Comparison of ENCODE assay signal across 25 cellular contexts in genomic region chr11:34481307-34481706, GRCh38. TPM values are rescaled to one million over a fixed set of nuclear protein-coding genes. Genes with fewer than 3 reads are reported as not detected.
A peak's percentile ranks its signal among the peaks of the same experiment; 100 is the strongest.
DNase-seq lines count a peak whose midpoint lies in the region; ATAC-seq lines count a peak whose summit lies in the region.
"Had no signal": no experiment of that assay in that cellular context is flagged by ENCODE, and none has a peak within 500 bp of the region (broad histone marks: within the 10 kb centered on the region; RNA-seq: fewer than 3 reads in every experiment).

No MANE protein-coding gene starts in this region.

- no peak overlapping the region for H2BK120ac ChIP-seq in mesendoderm (ENCODE audit: low read depth, low read length)

- H3K27ac ChIP-seq in epithelial cell of prostate (no peak overlapping the region), mesendoderm (ENCODE audit: low read depth, low read length) (no peak overlapping the region)
- H3K27ac ChIP-seq: HL-60, PC-9, SJSA1 had no signal

- no peak overlapping the region for H3K4me2 ChIP-seq in mesendoderm (ENCODE audit: low read length)
- H3K4me2 ChIP-seq: GM23338, PC-9 had no signal

- no CpG with 5 or more reads among the region's 3 CpGs for WGBS in mesendoderm (ENCODE audit: extremely low coverage, insufficient coverage, low lambda C conversion rate)

- no peak overlapping the region for H2AK5ac ChIP-seq in mesendoderm (ENCODE audit: low read length)

- H3K18ac ChIP-seq in mesendoderm (ENCODE audit: low read length): no peak overlapping the region

- no peak overlapping the region for H3K56ac ChIP-seq in mesendoderm (ENCODE audit: low read length)

- H4K8ac ChIP-seq in mesendoderm (ENCODE audit: low read depth, low read length): no peak overlapping the region

- H3K4ac ChIP-seq in mesendoderm (ENCODE audit: low read depth, low read length): no peak overlapping the region

- H3K79me1 ChIP-seq in mesendoderm (ENCODE audit: low read length): no peaks in the 10 kb centered on the region

- H3K4me3 ChIP-seq in mesendoderm (ENCODE audit: low read length): no peak overlapping the region
- H3K4me3 ChIP-seq: GM23338, PC-9, SJSA1 had no signal

- no peak overlapping the region for H2BK15ac ChIP-seq in mesendoderm (replicated peaks; ENCODE audit: low read depth)

- H4K5ac ChIP-seq in mesendoderm (ENCODE audit: low read length): no peak overlapping the region

- no peaks in the 10 kb centered on the region for H3K36me3 ChIP-seq in mesendoderm (ENCODE audit: control insufficient read depth, insufficient read depth, low read length)
- H3K36me3 ChIP-seq: SJSA1 had no signal

- no peaks in the 10 kb centered on the region for H3K27me3 ChIP-seq in mesendoderm (ENCODE audit: insufficient read depth, low read length, poor library complexity)

- no peaks in the 10 kb centered on the region for H3K79me2 ChIP-seq in mesendoderm (ENCODE audit: control insufficient read depth, insufficient read depth, low read length)

- H3K9ac ChIP-seq in mesendoderm (ENCODE audit: low read length): no peak overlapping the region

- no peak for ATAC-seq in HG02938 (IDR thresholded peaks at IDR 0.05; ENCODE audit: unreplicated experiment)
- ATAC-seq: GM23338 had no signal

- no peaks in the 10 kb centered on the region for H3K4me1 ChIP-seq in mesendoderm (ENCODE audit: control insufficient read depth, low read depth, low read length)
- H3K4me1 ChIP-seq: SJSA1 had no signal

- H3K23ac ChIP-seq in mesendoderm (ENCODE audit: low read length): no peak overlapping the region

- peak; percentile 6 for DNase-seq in amniotic epithelial cell (ENCODE audit: low read depth)
- peak; percentile 31 for DNase-seq in epithelial cell of prostate (ENCODE audit: low read depth, low spot score)
- peak; percentile 35 for DNase-seq in kidney glomerular epithelial cell (lab: John Stamatoyannopoulos, UW)
- no peak for DNase-seq in stimulated activated CD4-positive, alpha-beta T cell treated with anti-CD3 and anti-CD28 coated beads, Interleukin-4, amount 100 ng/mL, for 24 hours
- DNase-seq in mesendoderm: no peak
- DNase-seq in anterior cingulate cortex (lab: John Stamatoyannopoulos, UW): no peak
- DNase-seq: C1 segment of cervical spinal cord; CD4-positive, alpha-beta memory T cell; COR-L47; H9; HFFc6; NCI-H1105; NCI-H1436 treated with DMSO at 0.1 percent for 48 hours; NCI-H187 treated with DMSO at 0.1 percent for 48 hours; NCI-H446; NCI-H524 treated with DMSO at 0.1 percent for 48 hours; NCI-H774; NK-92 treated with Interleukin-12 subunit alpha and Interleukin-12 subunit beta, amount 100 ng/mL, for 24 hours; PC-9; Right ventricle myocardium superior had no signal

- H2BK5ac ChIP-seq in mesendoderm (ENCODE audit: low read length): no peak overlapping the region

RNA-seq across cellular contexts. Expression of gene ELF5, which starts 32.3 kb away (rescaled TPM):
- 0.01 TPM for polyA plus RNA-seq in mesendoderm (2013, experiment 1 of 2)
- polyA plus RNA-seq in mesendoderm (2013, experiment 2 of 2): not detected
- polyA plus RNA-seq: CD4-positive, alpha-beta memory T cell; GM23338; IgD-negative memory B cell had no signal

RNA-seq across cellular contexts. Expression of gene CAT, which starts 42.6 kb away (rescaled TPM):
- polyA plus RNA-seq in mesendoderm (2013, experiment 1 of 2): 4.3 TPM
- polyA plus RNA-seq in mesendoderm (2013, experiment 2 of 2): 4.5 TPM

Comparison
In these comparisons a context has a peak if more than half of its experiments do, and no peak if none do; other contexts are left out.
1. DNase-seq: peak in amniotic epithelial cell (single experiment), epithelial cell of prostate (single experiment) and kidney glomerular epithelial cell (single experiment); none in stimulated activated CD4-positive, alpha-beta T cell treated with anti-CD3 and anti-CD28 coated beads, Interleukin-4, amount 100 ng/mL, for 24 hours (single experiment), mesendoderm (single experiment) and anterior cingulate cortex (0 of 58).